Comparison of ENCODE assay signal across 8 cellular contexts in genomic region chr7:131071786-131072504, GRCh38.
DNase-seq lines count a peak whose midpoint lies in the region; ATAC-seq and TF ChIP-seq lines count a peak whose summit lies in the region.

No MANE protein-coding gene starts in this region.

- H3K27ac ChIP-seq in gastrocnemius medialis: peak overlapping the region; percentile 59 to 67 (median 63)

- peaks cover 0 to 15% of the 10 kb centered on the region in 2 donors for H3K36me3 ChIP-seq in gastrocnemius medialis

- CTCF ChIA-PET in Calu3 (lab: Charles Lee): no interaction called here
- CTCF ChIA-PET in WTC11 (lab: Charles Lee): interaction anchor here (1.0 to 1.2 kb wide), 3 partner anchors 38 to 231 kb away, joined by 3 to 5 read pairs (median 3); no protein-coding TSS in a partner anchor

- ATAC-seq in WTC11: no peak
- peak; percentile 10 to 18 for ATAC-seq in gastrocnemius medialis

- in situ Hi-C loops in gastrocnemius medialis (cut with MboI; ENCODE audit: low sequenced_read_pairs in 4 of 4): no loop called here

- H3K4me1 Mint-ChIP-seq in Calu3 (ENCODE audit: low read depth, unreplicated experiment) (peaks cover 26% of the 10 kb centered on the region), WTC11 (peaks cover 47% of the 10 kb centered on the region), glutamatergic neuron (ENCODE audit: low read depth, unreplicated experiment) (peaks cover 20% of the 10 kb centered on the region)

- H3K36me3 Mint-ChIP-seq in Calu3 (ENCODE audit: insufficient read depth, unreplicated experiment) (peaks cover 6% of the 10 kb centered on the region), WTC11 (peaks cover 6% of the 10 kb centered on the region; the same call in 1 of the 2 replicates), glutamatergic neuron (ENCODE audit: unreplicated experiment) (no peaks in the 10 kb centered on the region)

- POLR2A ChIA-PET in WTC11 (lab: Charles Lee): no interaction called here

- TF ChIP-seq POLR2A in gastrocnemius medialis (IDR thresholded peaks at IDR 0.05): peak; percentile 17 to 27

- H3K27ac Mint-ChIP-seq in Calu3 (ENCODE audit: unreplicated experiment): peak overlapping the region; percentile 58
- 0 out of 2 replicates have a peak overlapping the region, but pooled peaks have one; percentile 14 for H3K27ac Mint-ChIP-seq in WTC11
- no peak overlapping the region for H3K27ac Mint-ChIP-seq in glutamatergic neuron (ENCODE audit: unreplicated experiment)

- no peaks in the 10 kb centered on the region for H3K9me3 ChIP-seq in gastrocnemius medialis

- peak overlapping the region in 1 of 4 donors; percentile 7 for H3K4me3 ChIP-seq in gastrocnemius medialis

- peak; percentile 81 for DNase-seq in Calu3
- DNase-seq in LHCN-M2 (ENCODE audit: low read depth): peak; percentile 77
- DNase-seq in WTC11 (ENCODE audit: low spot score): no peak
- DNase-seq in glutamatergic neuron: no peak
- DNase-seq in gastrocnemius medialis: no peak
- no peak for DNase-seq in NCI-H510A (lab: John Stamatoyannopoulos, UW)
- no peak for DNase-seq in occipital lobe (lab: John Stamatoyannopoulos, UW)
- DNase-seq in D341Med (ENCODE audit: low spot score): no peak

- H3K27me3 Mint-ChIP-seq in Calu3 (ENCODE audit: unreplicated experiment) (no peaks in the 10 kb centered on the region), WTC11 (ENCODE audit: low read depth) (no peaks in the 10 kb centered on the region), glutamatergic neuron (ENCODE audit: unreplicated experiment) (no peaks in the 10 kb centered on the region)

- no peaks in the 10 kb centered on the region for H3K9me3 Mint-ChIP-seq in Calu3 (ENCODE audit: low read depth, unreplicated experiment)
- H3K9me3 Mint-ChIP-seq in WTC11: no peaks in the 10 kb centered on the region
- H3K9me3 Mint-ChIP-seq in glutamatergic neuron (ENCODE audit: unreplicated experiment): no peaks in the 10 kb centered on the region

- BruUV-seq in Calu3 (replicated peaks; lab: Mats Ljungman, UMichigan): no TSS peak

- no peaks in the 10 kb centered on the region for H3K27me3 ChIP-seq in gastrocnemius medialis

- peaks cover 88% of the 10 kb centered on the region in 2 donors for H3K4me1 ChIP-seq in gastrocnemius medialis

- intact Hi-C loops in Calu3 (cut with micrococcal nuclease; ENCODE audit: unreplicated experiment) (loop anchor here (5.0 kb wide), 1 partner anchor 35 kb away; no protein-coding TSS in a partner anchor), gastrocnemius medialis (cut with DNase I; ENCODE audit: low total_unique reads) (no loop called here)

- peak; percentile 67 for TF ChIP-seq CTCF in Calu3 (IDR thresholded peaks at IDR 0.05; ENCODE audit: unreplicated experiment)
- no peak for TF ChIP-seq CTCF in WTC11 (IDR thresholded peaks at IDR 0.05)
- peak; percentile 43 for TF ChIP-seq CTCF in glutamatergic neuron (IDR thresholded peaks at IDR 0.05; ENCODE audit: partially characterized antibody, unreplicated experiment)
- peak in 1 of 5 experiments; percentile 34 for TF ChIP-seq CTCF in gastrocnemius medialis (IDR thresholded peaks at IDR 0.05 in 4 of 5, conservative IDR thresholded peaks at IDR 0.05 in 1 of 5)

- H3K4me3 Mint-ChIP-seq in Calu3 (ENCODE audit: low read depth, unreplicated experiment): peak overlapping the region; percentile 50
- H3K4me3 Mint-ChIP-seq in WTC11: no peak overlapping the region
- H3K4me3 Mint-ChIP-seq in glutamatergic neuron (ENCODE audit: unreplicated experiment): no peak overlapping the region

TF ChIP-seq in WTC11, 78 proteins besides CTCF, POLR2A, EP300 and RAD21 (continues in another document):
- no peak for TF ChIP-seq SMAD4 (CRISPR knock-in tag; IDR thresholded peaks at IDR 0.05)
- no peak for TF ChIP-seq ZMAT4 (CRISPR knock-in tag; IDR thresholded peaks at IDR 0.05)
- no peak for TF ChIP-seq IRF1 (CRISPR knock-in tag; IDR thresholded peaks at IDR 0.05)
- TF ChIP-seq KAT7 (CRISPR knock-in tag; IDR thresholded peaks at IDR 0.05; ENCODE audit: borderline replicate concordance): no peak
- no peak for TF ChIP-seq EMX1 (CRISPR knock-in tag; IDR thresholded peaks at IDR 0.05)
- TF ChIP-seq RORB (CRISPR knock-in tag; IDR thresholded peaks at IDR 0.05): no peak
- TF ChIP-seq TEAD4 (CRISPR knock-in tag; IDR thresholded peaks at IDR 0.05): no peak
- no peak for TF ChIP-seq ATF2 (CRISPR knock-in tag; IDR thresholded peaks at IDR 0.05; ENCODE audit: borderline replicate concordance, low read depth)
- no peak for TF ChIP-seq SP1 (CRISPR knock-in tag; conservative IDR thresholded peaks at IDR 0.05)
- TF ChIP-seq JUN (CRISPR knock-in tag; IDR thresholded peaks at IDR 0.05): no peak
- TF ChIP-seq MLX (CRISPR knock-in tag; IDR thresholded peaks at IDR 0.05): no peak
- TF ChIP-seq ARID4B (CRISPR knock-in tag; IDR thresholded peaks at IDR 0.05; ENCODE audit: borderline replicate concordance): no peak
- no peak for TF ChIP-seq CREM (CRISPR knock-in tag; IDR thresholded peaks at IDR 0.05)
- TF ChIP-seq OVOL2 (CRISPR knock-in tag; IDR thresholded peaks at IDR 0.05; ENCODE audit: borderline replicate concordance): no peak
- no peak for TF ChIP-seq NFATC4 (CRISPR knock-in tag; IDR thresholded peaks at IDR 0.05)
- no peak for TF ChIP-seq ATF1 (CRISPR knock-in tag; IDR thresholded peaks at IDR 0.05)
- no peak for TF ChIP-seq PRRX2 (CRISPR knock-in tag; IDR thresholded peaks at IDR 0.05)

Comparison
In these comparisons a context has a peak if more than half of its experiments do, and no peak if none do; other contexts are left out.
1. DNase-seq: peak in Calu3 (single experiment) and LHCN-M2 (single experiment); none in WTC11 (single experiment), glutamatergic neuron (single experiment), gastrocnemius medialis (0 of 2), NCI-H510A (single experiment), occipital lobe (single experiment) and D341Med (single experiment).